In the genomic region with DNA sequence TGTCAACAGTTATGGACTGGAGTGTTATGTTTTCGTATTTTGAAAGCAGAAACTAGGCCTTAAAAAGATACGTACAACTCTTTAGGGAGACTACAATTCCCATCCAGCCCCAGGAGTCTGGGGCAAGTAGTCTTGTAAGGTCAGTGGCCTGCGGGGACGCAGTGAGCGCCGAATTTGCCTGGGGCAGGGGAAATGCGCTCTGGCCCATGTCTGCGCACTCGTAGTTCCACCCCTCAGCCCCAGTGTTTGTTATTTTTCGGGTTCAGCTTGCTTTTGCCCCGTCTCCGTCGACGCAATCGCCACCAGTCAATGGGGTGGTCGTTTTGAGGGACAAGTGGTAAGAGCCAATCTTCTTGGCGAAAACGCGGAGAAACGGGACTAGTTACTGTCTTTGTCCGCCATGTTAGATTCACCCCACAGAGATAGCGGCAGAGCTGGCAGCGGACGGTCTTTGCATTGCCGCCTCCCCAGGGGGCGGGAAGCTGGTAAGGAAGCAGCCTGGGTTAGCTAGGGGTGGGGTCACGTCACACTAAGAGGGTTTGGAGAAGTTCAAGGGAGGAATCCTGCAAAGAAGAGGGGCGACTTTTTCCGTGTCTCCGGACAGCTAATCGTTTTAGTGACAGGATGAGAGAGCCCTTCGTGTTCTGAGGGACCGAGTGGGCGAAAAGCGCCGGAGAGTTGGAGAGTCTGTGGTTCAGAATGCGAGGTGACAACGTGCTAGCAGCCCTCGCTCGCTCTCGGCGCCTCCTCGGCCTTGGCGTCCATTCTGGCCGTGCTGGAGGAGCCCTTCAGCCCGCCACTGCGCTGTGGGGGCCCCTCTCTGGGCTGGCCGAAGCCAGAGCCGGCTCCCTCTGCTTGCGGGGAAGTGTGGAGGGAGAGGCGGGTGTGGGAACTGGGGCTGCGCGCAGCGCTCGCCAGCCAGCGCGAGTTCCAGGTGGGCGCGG, we compare ENCODE assay signal across 1 cellular context.
TF ChIP-seq lines count a peak whose summit lies in the region.

No MANE protein-coding gene starts in this region.

TF ChIP-seq in HCT116, 20 proteins besides CTCF, POLR2A, EP300 and RAD21 (continued from another document):
- TF ChIP-seq, protein P1, sequence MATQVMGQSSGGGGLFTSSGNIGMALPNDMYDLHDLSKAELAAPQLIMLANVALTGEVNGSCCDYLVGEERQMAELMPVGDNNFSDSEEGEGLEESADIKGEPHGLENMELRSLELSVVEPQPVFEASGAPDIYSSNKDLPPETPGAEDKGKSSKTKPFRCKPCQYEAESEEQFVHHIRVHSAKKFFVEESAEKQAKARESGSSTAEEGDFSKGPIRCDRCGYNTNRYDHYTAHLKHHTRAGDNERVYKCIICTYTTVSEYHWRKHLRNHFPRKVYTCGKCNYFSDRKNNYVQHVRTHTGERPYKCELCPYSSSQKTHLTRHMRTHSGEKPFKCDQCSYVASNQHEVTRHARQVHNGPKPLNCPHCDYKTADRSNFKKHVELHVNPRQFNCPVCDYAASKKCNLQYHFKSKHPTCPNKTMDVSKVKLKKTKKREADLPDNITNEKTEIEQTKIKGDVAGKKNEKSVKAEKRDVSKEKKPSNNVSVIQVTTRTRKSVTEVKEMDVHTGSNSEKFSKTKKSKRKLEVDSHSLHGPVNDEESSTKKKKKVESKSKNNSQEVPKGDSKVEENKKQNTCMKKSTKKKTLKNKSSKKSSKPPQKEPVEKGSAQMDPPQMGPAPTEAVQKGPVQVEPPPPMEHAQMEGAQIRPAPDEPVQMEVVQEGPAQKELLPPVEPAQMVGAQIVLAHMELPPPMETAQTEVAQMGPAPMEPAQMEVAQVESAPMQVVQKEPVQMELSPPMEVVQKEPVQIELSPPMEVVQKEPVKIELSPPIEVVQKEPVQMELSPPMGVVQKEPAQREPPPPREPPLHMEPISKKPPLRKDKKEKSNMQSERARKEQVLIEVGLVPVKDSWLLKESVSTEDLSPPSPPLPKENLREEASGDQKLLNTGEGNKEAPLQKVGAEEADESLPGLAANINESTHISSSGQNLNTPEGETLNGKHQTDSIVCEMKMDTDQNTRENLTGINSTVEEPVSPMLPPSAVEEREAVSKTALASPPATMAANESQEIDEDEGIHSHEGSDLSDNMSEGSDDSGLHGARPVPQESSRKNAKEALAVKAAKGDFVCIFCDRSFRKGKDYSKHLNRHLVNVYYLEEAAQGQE (IDR thresholded peaks at IDR 0.05; ENCODE audit: low read depth) = no peak
- TF ChIP-seq EZH2 (IDR thresholded peaks at IDR 0.05) (no peak), JUND (IDR thresholded peaks at IDR 0.05) (no peak), ZNF274 (IDR thresholded peaks at IDR 0.05; ENCODE audit: low read depth, low read length) (no peak), SP1 (IDR thresholded peaks at IDR 0.05; ENCODE audit: low read depth) (no peak), YY1 (IDR thresholded peaks at IDR 0.05; ENCODE audit: extremely low read depth, insufficient replicate concordance, low read depth, low read length) (no peak), ELF1 (IDR thresholded peaks at IDR 0.05; ENCODE audit: borderline replicate concordance, low read depth) (no peak), CEBPB (IDR thresholded peaks at IDR 0.05; ENCODE audit: low read depth) (no peak), CBX3 (IDR thresholded peaks at IDR 0.05; ENCODE audit: low read depth) (no peak)
TF ChIP-seq in HCT116: peak in this region for 0.
